In genomic region chr5:170387775-170388174, GRCh38 we compare ENCODE assay signal across 27 cellular contexts. TPM values are rescaled to one million over a fixed set of nuclear protein-coding genes. Genes with fewer than 3 reads are reported as not detected.
DNase-seq lines count a peak whose midpoint lies in the region; ATAC-seq and TF ChIP-seq lines count a peak whose summit lies in the region.
"Had no signal": no experiment of that assay in that cellular context is flagged by ENCODE, and none has a peak within 500 bp of the region (broad histone marks: within the 10 kb centered on the region; RNA-seq: fewer than 3 reads in every experiment).

No MANE protein-coding gene starts in this region.

- peaks cover 33 to 39% of the 10 kb centered on the region in 2 donors for H3K36me3 Mint-ChIP-seq in CD14-positive monocyte
- H3K36me3 Mint-ChIP-seq in endothelial cell (ENCODE audit: low read depth, unreplicated experiment), result no peaks in the 10 kb centered on the region
- no peaks in the 10 kb centered on the region for H3K36me3 Mint-ChIP-seq in stimulated activated effector memory CD8-positive, alpha-beta T cell treated with anti-CD3 and anti-CD28 coated beads, Interleukin-12 subunit alpha, Interleukin-12 subunit beta, amount 100 ng/mL, for 72 hours
- H3K36me3 Mint-ChIP-seq: activated naive CD8-positive, alpha-beta T cell; immature natural killer cell had no signal

- H3K4me3 ChIP-seq in mucosa of stomach (ENCODE audit: low read length) (no peak overlapping the region), testis (no peak overlapping the region), dorsolateral prefrontal cortex (peak overlapping the region in 7 of 59 donors; percentile 13 to 50 (median 44))

- peak overlapping the region in 6 of 7 donors; percentile 35 to 97 (median 92) for H3K27ac Mint-ChIP-seq in CD14-positive monocyte
- H3K27ac Mint-ChIP-seq in endothelial cell (ENCODE audit: unreplicated experiment), result no peak overlapping the region
- no peak overlapping the region for H3K27ac Mint-ChIP-seq in stimulated activated effector memory CD8-positive, alpha-beta T cell treated with anti-CD3 and anti-CD28 coated beads, Interleukin-12 subunit alpha, Interleukin-12 subunit beta, amount 100 ng/mL, for 72 hours
- H3K27ac Mint-ChIP-seq: activated naive CD8-positive, alpha-beta T cell; activated T-helper 2 cell treated with anti-CD3 and anti-CD28 coated beads, Interferon-gamma antibody, Interleukin-2, Interleukin-4, amounts not matched to agents 10 μg/mL and 5 μg/mL and 100 μg/mL, durations not matched to agents 14 hours and 24 hours and 36 hours; HFFc6; immature natural killer cell; nephron progenitor cell had no signal

- H3K9me3 Mint-ChIP-seq in CD14-positive monocyte, result no peaks in the 10 kb centered on the region
- H3K9me3 Mint-ChIP-seq in endothelial cell (ENCODE audit: unreplicated experiment), result no peaks in the 10 kb centered on the region
- H3K9me3 Mint-ChIP-seq in stimulated activated effector memory CD8-positive, alpha-beta T cell treated with anti-CD3 and anti-CD28 coated beads, Interleukin-12 subunit alpha, Interleukin-12 subunit beta, amount 100 ng/mL, for 72 hours, result no peaks in the 10 kb centered on the region
- H3K9me3 Mint-ChIP-seq: activated T-helper 2 cell treated with anti-CD3 and anti-CD28 coated beads, Interferon-gamma antibody, Interleukin-2, Interleukin-4, amounts not matched to agents 10 μg/mL and 5 μg/mL and 100 μg/mL, durations not matched to agents 14 hours and 24 hours and 36 hours; immature natural killer cell; nephron progenitor cell had no signal

- H3K27me3 Mint-ChIP-seq in CD14-positive monocyte (ENCODE audit: low read depth in 3 of 3) (no peaks in the 10 kb centered on the region), endothelial cell (ENCODE audit: unreplicated experiment) (peaks cover 7% of the 10 kb centered on the region)

- no peak for DNase-seq in CD14-positive monocyte (ENCODE audit: low spot score)
- no peak for DNase-seq in testis
- DNase-seq in endothelial cell (ENCODE audit: low spot score), result no peak
- DNase-seq in stimulated activated effector memory CD8-positive, alpha-beta T cell treated with anti-CD3 and anti-CD28 coated beads, Interleukin-12 subunit alpha, Interleukin-12 subunit beta, amount 100 ng/mL, for 72 hours (ENCODE audit: low spot score in 2 of 2), result no peak
- DNase-seq in dorsolateral prefrontal cortex, result no peak
- DNase-seq: activated CD4-positive, alpha-beta T cell treated with anti-CD3 and anti-CD28 coated beads, Interleukin-2, amount 50 U/mL, for 4 hours; activated CD8-positive, alpha-beta memory T cell treated with anti-CD3 and anti-CD28 coated beads, Interleukin-2, amount 50 U/mL, for 4 hours; central memory CD4-positive, alpha-beta T cell; EL; foreskin keratinocyte; HFFc6; hippocampal formation; immature natural killer cell; IMR-90; left ventricle myocardium superior; midbrain; NCI-H2081; NCI-H446; nephron progenitor cell; stimulated activated CD4-positive, alpha-beta T cell treated with anti-CD3 and anti-CD28 coated beads, Interleukin-15, amount 100 ng/mL, for 24 hours had no signal

- peak overlapping the region; percentile 91 to 97 for H3K4me3 Mint-ChIP-seq in CD14-positive monocyte
- no peak overlapping the region for H3K4me3 Mint-ChIP-seq in endothelial cell (ENCODE audit: unreplicated experiment)
- no peak overlapping the region for H3K4me3 Mint-ChIP-seq in stimulated activated effector memory CD8-positive, alpha-beta T cell treated with anti-CD3 and anti-CD28 coated beads, Interleukin-12 subunit alpha, Interleukin-12 subunit beta, amount 100 ng/mL, for 72 hours
- H3K4me3 Mint-ChIP-seq: activated naive CD8-positive, alpha-beta T cell; HFFc6; nephron progenitor cell had no signal

- no peak for ATAC-seq in stimulated activated effector memory CD8-positive, alpha-beta T cell treated with anti-CD3 and anti-CD28 coated beads, Interleukin-12 subunit alpha, Interleukin-12 subunit beta, amount 100 ng/mL, for 72 hours
- ATAC-seq in HG03045 (IDR thresholded peaks at IDR 0.05; ENCODE audit: unreplicated experiment), result no peak
- ATAC-seq: foreskin keratinocyte had no signal

- TF ChIP-seq CTCF in CD14-positive monocyte (IDR thresholded peaks at IDR 0.05) (no peak), VCaP (conservative IDR thresholded peaks at IDR 0.05) (no peak), testis (IDR thresholded peaks at IDR 0.05) (no peak), endothelial cell (IDR thresholded peaks at IDR 0.05; ENCODE audit: unreplicated experiment) (no peak), dorsolateral prefrontal cortex (IDR thresholded peaks at IDR 0.05 in 54 of 56, conservative IDR thresholded peaks at IDR 0.05 in 2 of 56; ENCODE audit: low read depth in 1 of 56, partially characterized antibody in 56 of 56) (no peak)

- intact Hi-C loops in CD14-positive monocyte (cut with micrococcal nuclease) (loop anchor here in 1 of 2 donors (5.0 kb wide), 1 partner anchor 35 kb away; no protein-coding TSS in a partner anchor), testis (cut with DNase I; ENCODE audit: low total_unique reads) (no loop called here), dorsolateral prefrontal cortex (cut with DNase I) (no loop called here)

- WGBS in testis, 2 donors, result 73 to 81% methylated on average over 2 of the region's 2 CpGs

- TF ChIP-seq POLR2A in testis (IDR thresholded peaks at IDR 0.05), result no peak

- H3K4me1 ChIP-seq in mucosa of stomach (ENCODE audit: control insufficient read depth, insufficient read depth, low read length), result no peaks in the 10 kb centered on the region
- H3K4me1 ChIP-seq in testis, result peaks cover 17% of the 10 kb centered on the region
- H3K4me1 ChIP-seq: foreskin keratinocyte had no signal

- H3K9me3 ChIP-seq in mucosa of stomach (ENCODE audit: control insufficient read depth, low read length) (no peaks in the 10 kb centered on the region), testis (no peaks in the 10 kb centered on the region)

- H3K4me1 Mint-ChIP-seq in CD14-positive monocyte, result peaks cover 45% of the 10 kb centered on the region
- peaks cover 20% of the 10 kb centered on the region for H3K4me1 Mint-ChIP-seq in endothelial cell (ENCODE audit: unreplicated experiment)
- H3K4me1 Mint-ChIP-seq in stimulated activated effector memory CD8-positive, alpha-beta T cell treated with anti-CD3 and anti-CD28 coated beads, Interleukin-12 subunit alpha, Interleukin-12 subunit beta, amount 100 ng/mL, for 72 hours, result no peaks in the 10 kb centered on the region
- H3K4me1 Mint-ChIP-seq: immature natural killer cell had no signal

- H3K27ac ChIP-seq in VCaP (peak overlapping the region; percentile 27; the same call in 1 of the 2 replicates), testis (peak overlapping the region; percentile 84 to 85), dorsolateral prefrontal cortex (no peak overlapping the region)
- H3K27ac ChIP-seq: foreskin keratinocyte had no signal

- peak overlapping the region; percentile 7 for H3K9ac ChIP-seq in mucosa of stomach (ENCODE audit: low read length)

- no peaks in the 10 kb centered on the region for H3K27me3 ChIP-seq in mucosa of stomach (ENCODE audit: control insufficient read depth, insufficient read depth, low read length)
- H3K27me3 ChIP-seq in testis, result no peaks in the 10 kb centered on the region
- peaks cover 0 to 4% (median 0%) of the 10 kb centered on the region in 45 donors for H3K27me3 ChIP-seq in dorsolateral prefrontal cortex

- no peaks in the 10 kb centered on the region for H3K36me3 ChIP-seq in mucosa of stomach (ENCODE audit: control insufficient read depth, insufficient read depth, low read length)
- no peaks in the 10 kb centered on the region for H3K36me3 ChIP-seq in testis (ENCODE audit: low read depth, missing control alignments)

RNA-seq across cellular contexts. Expression of gene KCNMB1, which starts 1.4 kb away (rescaled TPM):
- 1 to 10 TPM in 1 of 2 donors, under 1 TPM in 1; 0.79 to 1.2 TPM for polyA plus RNA-seq in CD14-positive monocyte
- total RNA-seq in testis, result 1 to 10 TPM; 2.5 to 3.1 TPM
- 4.6 TPM for polyA plus RNA-seq in testis (ENCODE audit: insufficient read depth, low read depth, low replicate concordance)
- 1.1 TPM for total RNA-seq in endothelial cell (ENCODE audit: unreplicated experiment)
- 1 to 10 TPM in 34 of 120 experiments, under 1 TPM in 85, not detected in 1; 0.13 to 5.6 (median 0.72) TPM for total RNA-seq in dorsolateral prefrontal cortex
- total RNA-seq: activated T-helper 2 cell treated with anti-CD3 and anti-CD28 coated beads, Interferon-gamma antibody, Interleukin-2, Interleukin-4, amounts not matched to agents 10 μg/mL and 5 μg/mL and 100 μg/mL, durations not matched to agents 14 hours and 24 hours and 36 hours; epithelial cell of proximal tubule; foreskin keratinocyte; HFFc6; IMR-90; OCI-LY7 had no signal
- polyA plus RNA-seq: foreskin keratinocyte, IMR-90 had no signal

Comparison
In these comparisons a context has a peak if more than half of its experiments do, and no peak if none do; other contexts are left out.
1. H3K27ac Mint-ChIP-seq: peak in CD14-positive monocyte (6 of 7); none in endothelial cell (single experiment) and stimulated activated effector memory CD8-positive, alpha-beta T cell treated with anti-CD3 and anti-CD28 coated beads, Interleukin-12 subunit alpha, Interleukin-12 subunit beta, amount 100 ng/mL, for 72 hours (single experiment).
2. H3K4me3 Mint-ChIP-seq: peak in CD14-positive monocyte (2 of 2); none in endothelial cell (single experiment) and stimulated activated effector memory CD8-positive, alpha-beta T cell treated with anti-CD3 and anti-CD28 coated beads, Interleukin-12 subunit alpha, Interleukin-12 subunit beta, amount 100 ng/mL, for 72 hours (single experiment).
3. H3K27ac ChIP-seq: peak in VCaP (single experiment) and testis (2 of 2); none in dorsolateral prefrontal cortex (0 of 59).